2 cellular contexts compared by ENCODE assay signal in genomic region chr4:183999435-183999834, GRCh38.
A peak's percentile ranks its signal among the peaks of the same experiment; 100 is the strongest.
TF ChIP-seq lines count a peak whose summit lies in the region.

No MANE protein-coding gene starts in this region.

TF ChIP-seq in HEK293, 187 proteins besides CTCF, POLR2A, EP300 and RAD21:
- TF ChIP-seq SCRT2 (tag by site-specific recombination; IDR thresholded peaks at IDR 0.05) = peak; percentile 56; the same call in 1 of the 2 replicates
- no peak for TF ChIP-seq TCF7L2 (IDR thresholded peaks at IDR 0.05; ENCODE audit: borderline replicate concordance, low read depth, low read length)

TF ChIP-seq in IMR-90, 13 proteins besides CTCF, POLR2A, EP300 and RAD21 (continued from another document):
- TF ChIP-seq MXI1 (IDR thresholded peaks at IDR 0.05; ENCODE audit: borderline replicate concordance, low read depth, low read length) (no peak), CHD1 (IDR thresholded peaks at IDR 0.05; ENCODE audit: low read depth, low read length) (no peak)
